8 cellular contexts compared by ENCODE assay signal in genomic region chr14:89027097-89027740, GRCh38.
DNase-seq lines count a peak whose midpoint lies in the region; ATAC-seq and TF ChIP-seq lines count a peak whose summit lies in the region.

No MANE protein-coding gene starts in this region.

- peak; percentile 60 for DNase-seq in EH (ENCODE audit: low read depth)
- DNase-seq in IMR-90 = peak; percentile 33
- peak; percentile 44 for DNase-seq in cerebellar cortex (ENCODE audit: low spot score)
- peak; percentile 50 for DNase-seq in kidney tubule cell (ENCODE audit: low spot score)
- peak; percentile 73 for DNase-seq in stimulated activated CD4-positive, alpha-beta T cell treated with anti-CD3 and anti-CD28 coated beads, Interleukin-15, amount 100 ng/mL, for 24 hours

- H4K91ac ChIP-seq in IMR-90 (ENCODE audit: insufficient read depth, low read depth, low read length) = peak overlapping the region; percentile 46

- peak; percentile 84 for TF ChIP-seq RAD21 in IMR-90 (IDR thresholded peaks at IDR 0.05; ENCODE audit: low read length)

- H3K36me3 ChIP-seq in IMR-90 (ENCODE audit: control insufficient read depth, insufficient read depth, low read length) = no peaks in the 10 kb centered on the region

- H2AK9ac ChIP-seq in IMR-90 (replicated peaks; ENCODE audit: low read depth, low read length, poor library complexity) = peak overlapping the region; percentile 76

- in situ Hi-C loops in IMR-90 (cut with MboI; ENCODE audit: low sequenced_read_pairs) = loop anchor here (25.0 kb wide), 1 partner anchor 735 kb away; no protein-coding TSS in a partner anchor

- peak overlapping the region; percentile 96 for H2AFZ ChIP-seq in IMR-90 (replicated peaks; ENCODE audit: low read length, poor library complexity)

- intact Hi-C loops in IMR-90 (cut with micrococcal nuclease) = loop anchor here (1.0 kb wide), 1 partner anchor 1208 kb away; no protein-coding TSS in a partner anchor

- 0% methylated on average over 44 of the region's 68 CpGs; no CpG with 5 or more reads in 1 of the 2 experiments for WGBS in IMR-90 (ENCODE audit: extremely low coverage in 2 of 2, insufficient read length in 1 of 2), 2 experiments

- H3K4me1 ChIP-seq in IMR-90 (ENCODE audit: control insufficient read depth, insufficient read depth, low read length) = peaks cover 3% of the 10 kb centered on the region

- H2AK5ac ChIP-seq in IMR-90 (ENCODE audit: low read depth, low read length) = peak overlapping the region; percentile 89

- H2BK5ac ChIP-seq in IMR-90 (ENCODE audit: low read depth, low read length, poor library complexity, severe bottlenecking) = peak overlapping the region; percentile 51

- dilution Hi-C loops in IMR-90 (cut with HindIII; ENCODE audit: low sequenced_read_pairs, unreplicated experiment) = no loop called here

- H3K56ac ChIP-seq in IMR-90 (ENCODE audit: extremely low read depth, insufficient read depth, low read length) = no peak overlapping the region; the same call in 1 of the 2 replicates

- no TSS peak for BruUV-seq in IMR-90 (replicated peaks; lab: Mats Ljungman, UMichigan)

- peak overlapping the region; percentile 70; the same call in 2 of the 3 replicates for H2BK15ac ChIP-seq in IMR-90 (ENCODE audit: low read depth, low read length)

- TF ChIP-seq CTCF in IMR-90 (conservative IDR thresholded peaks at IDR 0.05; ENCODE audit: low read depth, low read length) = peak; percentile 79

- H3K27ac ChIP-seq in IMR-90 (ENCODE audit: insufficient read depth, low read length) = peak overlapping the region; percentile 50

- H3K23ac ChIP-seq in IMR-90 (ENCODE audit: low read depth, low read length) = peak overlapping the region; percentile 30; the same call in 1 of the 2 replicates

- no peaks in the 10 kb centered on the region; the same call in 1 of the 2 replicates for H3K27me3 ChIP-seq in IMR-90 (ENCODE audit: control insufficient read depth, insufficient read depth, low read length)

- peak overlapping the region; percentile 68 for H3K4me3 ChIP-seq in IMR-90 (ENCODE audit: insufficient read depth, low read depth, low read length)

- no peaks in the 10 kb centered on the region for H3K79me1 ChIP-seq in IMR-90 (ENCODE audit: low read depth in 1 of 2, low read length in 2 of 2)

- POLR2A ChIA-PET in IMR-90 (lab: Charles Lee; ENCODE audit: unreplicated experiment) = no interaction called here

- TF ChIP-seq POLR2A in IMR-90 (IDR thresholded peaks at IDR 0.05; ENCODE audit: low read depth, low read length) = no peak

- peak overlapping the region; percentile 76 for H4K5ac ChIP-seq in IMR-90 (ENCODE audit: low read depth, low read length)

- H3K9me3 ChIP-seq in IMR-90 (ENCODE audit: control insufficient read depth, insufficient read depth, low read length) = peaks cover 4% of the 10 kb centered on the region

- H3K9ac ChIP-seq in IMR-90 (ENCODE audit: low read depth, low read length) = peak overlapping the region; percentile 67

- peak overlapping the region; percentile 87 for H3K4me2 ChIP-seq in IMR-90 (ENCODE audit: low read depth, low read length)

- peak overlapping the region; percentile 37; the same call in 1 of the 2 replicates for H3K18ac ChIP-seq in IMR-90 (ENCODE audit: low read depth, low read length)

- CTCF ChIA-PET in IMR-90 (lab: Yijun Ruan, JAX) = interaction anchor here (0.6 to 1.5 kb wide), 5 partner anchors 20 to 894 kb away, joined by 3 to 4 read pairs (median 3); no protein-coding TSS in a partner anchor

- peak overlapping the region; percentile 89 for H2BK120ac ChIP-seq in IMR-90 (ENCODE audit: low read depth, low read length)

- peak overlapping the region; percentile 71 for H3K4ac ChIP-seq in IMR-90 (ENCODE audit: low read depth, low read length)

- H4K20me1 ChIP-seq in IMR-90 (ENCODE audit: insufficient read depth, low read length) = no peaks in the 10 kb centered on the region

- peak overlapping the region; percentile 73 for H3K14ac ChIP-seq in IMR-90 (replicated peaks; ENCODE audit: low read depth, low read length)

- 0 out of 2 replicates have a peak, but pooled peaks cover 3% of the 10 kb centered on the region for H3K9me1 ChIP-seq in IMR-90 (ENCODE audit: insufficient read depth, low read length)

- ATAC-seq in GM21529 (IDR thresholded peaks at IDR 0.05; ENCODE audit: unreplicated experiment) (peak; percentile 88), IMR-90 (ENCODE audit: low read depth) (peak; percentile 95), SK-N-SH treated with all-trans-retinoic acid at 6 μM for 48 hours (no peak)
- ATAC-seq in activated CD4-positive, CD25-positive, alpha-beta regulatory T cell treated with anti-CD3 and anti-CD28 coated beads, Interleukin-2, amount 50 U/mL, for 24 hours = peak; percentile 87 to 91

- peak overlapping the region; percentile 80 to 98 for H4K8ac ChIP-seq in IMR-90 (ENCODE audit: low read depth in 2 of 2, low read length in 2 of 2)

- peak overlapping the region; percentile 66; the same call in 1 of the 2 replicates for H2BK20ac ChIP-seq in IMR-90 (ENCODE audit: low read depth, low read length)

TF ChIP-seq in IMR-90, 13 proteins besides CTCF, POLR2A, EP300 and RAD21:
- TF ChIP-seq SMC3 (IDR thresholded peaks at IDR 0.05; ENCODE audit: low read depth, low read length) (peak; percentile 67), MAZ (IDR thresholded peaks at IDR 0.05; ENCODE audit: borderline replicate concordance, low read depth, low read length) (peak; percentile 91), NFE2L2 (IDR thresholded peaks at IDR 0.05; ENCODE audit: low read depth, low read length) (no peak)

TF ChIP-seq in SK-N-SH treated with all-trans-retinoic acid at 6 μM for 48 hours, 23 proteins besides CTCF, POLR2A, EP300 and RAD21 (continues in another document):
- no peak for TF ChIP-seq ZFP3 (CRISPR knock-in tag; IDR thresholded peaks at IDR 0.05)
- no peak for TF ChIP-seq TOX (CRISPR knock-in tag; IDR thresholded peaks at IDR 0.05; ENCODE audit: borderline replicate concordance)
- no peak for TF ChIP-seq ZNF8 (CRISPR knock-in tag; IDR thresholded peaks at IDR 0.05)
- no peak for TF ChIP-seq CSRNP3 (CRISPR knock-in tag; IDR thresholded peaks at IDR 0.05)
- no peak for TF ChIP-seq ZC3H10 (CRISPR knock-in tag; IDR thresholded peaks at IDR 0.05)
- TF ChIP-seq ZFP30 (CRISPR knock-in tag; IDR thresholded peaks at IDR 0.05) = no peak
- no peak for TF ChIP-seq ESRRG (CRISPR knock-in tag; IDR thresholded peaks at IDR 0.05)
- no peak for TF ChIP-seq PATZ1 (CRISPR knock-in tag; IDR thresholded peaks at IDR 0.05; ENCODE audit: borderline replicate concordance)
- no peak for TF ChIP-seq ARNTL (CRISPR knock-in tag; IDR thresholded peaks at IDR 0.05; ENCODE audit: borderline replicate concordance, low read depth)
- TF ChIP-seq CSDC2 (CRISPR knock-in tag; IDR thresholded peaks at IDR 0.05) = no peak
- no peak for TF ChIP-seq RARB (CRISPR knock-in tag; IDR thresholded peaks at IDR 0.05)
- TF ChIP-seq ZNF70 (CRISPR knock-in tag; IDR thresholded peaks at IDR 0.05) = no peak
- TF ChIP-seq TSHZ2 (CRISPR knock-in tag; IDR thresholded peaks at IDR 0.05) = no peak
- no peak for TF ChIP-seq ISL1 (CRISPR knock-in tag; IDR thresholded peaks at IDR 0.05)
